ENCODE assay signal across 8 cellular contexts in genomic region chr16:4538386-4539235, GRCh38. TPM values are rescaled to one million over a fixed set of nuclear protein-coding genes. Genes with fewer than 3 reads are reported as not detected.
DNase-seq lines count a peak whose midpoint lies in the region; TF ChIP-seq lines count a peak whose summit lies in the region.

CDIP1 (minus strand) TSS chr16:4538773; CDS start chr16:4514130, 24,643 bp downstream.

- no peak within 1 kb of the TSS for H3K4ac ChIP-seq in H9 (ENCODE audit: low read depth, low read length)

- no peak within 1 kb of the TSS for H4K5ac ChIP-seq in H9 (ENCODE audit: insufficient read length, low read depth, low read length)

- peaks cover 7% of the 10 kb centered on the region for H3K23me2 ChIP-seq in H9 (ENCODE audit: insufficient read length, low read depth, low read length, poor library complexity, severe bottlenecking)

- POLR2A ChIA-PET in SK-N-SH (lab: Yijun Ruan, JAX) = interaction anchor here (0.9 to 1.0 kb wide), 2 partner anchors 16 to 64 kb away, joined by 3 to 6 read pairs; partner anchors contain the start of gene NMRAL1

- TF ChIP-seq RAD21 in SK-N-SH (IDR thresholded peaks at IDR 0.05; ENCODE audit: low read length) = no peak

- CTCF ChIA-PET in SK-N-SH (lab: Yijun Ruan, JAX) = interaction anchor here (1.0 to 1.4 kb wide), 6 partner anchors 10 to 62 kb away, joined by 3 to 14 read pairs (median 4); partner anchors contain the start of genes C16orf96 and HMOX2

- H2BK5ac ChIP-seq in H9 (ENCODE audit: insufficient read length, low read length) = no peak within 1 kb of the TSS

- no peaks in the 10 kb centered on the region for H3K36me3 ChIP-seq in SK-N-SH (replicated peaks in 1 of 2; ENCODE audit: control insufficient read depth in 1 of 2, insufficient read depth in 2 of 2, low read length in 1 of 2)
- H3K36me3 ChIP-seq in neutrophil = no peaks in the 10 kb centered on the region

- peaks cover 6% of the 10 kb centered on the region for H3F3A ChIP-seq in SK-N-SH (replicated peaks; ENCODE audit: insufficient read depth)

- no CpG with 5 or more reads among the region's 62 CpGs for WGBS in H9 (ENCODE audit: extremely low coverage, insufficient read length, low lambda C conversion rate)
- 35% methylated on average over 8 of the region's 62 CpGs for WGBS in SK-N-SH (ENCODE audit: low lambda C conversion rate)

- no peak within 1 kb of the TSS for H2BK20ac ChIP-seq in H9 (ENCODE audit: low read depth, low read length, poor library complexity, severe bottlenecking)

- TF ChIP-seq EP300 in SK-N-SH (IDR thresholded peaks at IDR 0.05; ENCODE audit: borderline replicate concordance in 1 of 2, low read depth in 1 of 2, low read length in 1 of 2) = no peak

- H3T11ph ChIP-seq in H9 (ENCODE audit: low read length) = no peak within 1 kb of the TSS

- no peaks in the 10 kb centered on the region for H3K79me1 ChIP-seq in H9 (ENCODE audit: insufficient read depth, low read depth, low read length, poor library complexity, severe bottlenecking)

- H3K27ac ChIP-seq in H9 (ENCODE audit: insufficient read length, low read depth, low read length) (no peak within 1 kb of the TSS), SK-N-SH (ENCODE audit: low read depth in 2 of 2, low read length in 1 of 2) (peak within 1 kb of the TSS; percentile 66 to 84; a peak in 3 of 4 replicates), neutrophil (peak within 1 kb of the TSS; percentile 78), substantia nigra (ENCODE audit: low read depth, low read length, poor library complexity, severe bottlenecking) (peak within 1 kb of the TSS; percentile 98)

- no peak within 1 kb of the TSS for H3K23ac ChIP-seq in H9 (ENCODE audit: insufficient read length, low read depth, low read length)

- no peaks in the 10 kb centered on the region; the same call in 1 of the 2 replicates for H3K4me1 ChIP-seq in H9 (ENCODE audit: insufficient read depth, low read length)
- peaks cover 0 to 9% of the 10 kb centered on the region in 2 experiments; a peak in 2 of 4 replicates for H3K4me1 ChIP-seq in SK-N-SH (ENCODE audit: control insufficient read depth in 1 of 2, insufficient read depth in 2 of 2, low read depth in 1 of 2, low read length in 1 of 2)
- H3K4me1 ChIP-seq in neutrophil (ENCODE audit: control insufficient read depth in 1 of 2, insufficient read depth in 1 of 2, low read depth in 1 of 2, low read length in 1 of 2) = peaks cover 6 to 16% of the 10 kb centered on the region in 2 experiments

- H3K36me3 Mint-ChIP-seq in H9 (ENCODE audit: insufficient read depth in 1 of 3, low read depth in 3 of 3) = peaks cover 19 to 22% (median 20%) of the 10 kb centered on the region in 3 experiments
- H3K36me3 Mint-ChIP-seq in activated naive CD4-positive, alpha-beta T cell treated with anti-CD3 and anti-CD28 coated beads, Interleukin-2, amount 50 U/mL, for 24 hours = peaks cover 7% of the 10 kb centered on the region

- peak within 1 kb of the TSS in 2 of 3 experiments; percentile 44 to 83; a peak in 3 of 7 replicates for H3K27ac Mint-ChIP-seq in H9
- H3K27ac Mint-ChIP-seq in activated naive CD4-positive, alpha-beta T cell treated with anti-CD3 and anti-CD28 coated beads, Interleukin-2, amount 50 U/mL, for 24 hours = peak within 1 kb of the TSS; percentile 86

- H3K9me2 ChIP-seq in SK-N-SH = no peaks in the 10 kb centered on the region

- H3K9me3 Mint-ChIP-seq in H9 = peaks cover 16 to 19% of the 10 kb centered on the region in 2 experiments
- peaks cover 4% of the 10 kb centered on the region for H3K9me3 Mint-ChIP-seq in activated naive CD4-positive, alpha-beta T cell treated with anti-CD3 and anti-CD28 coated beads, Interleukin-2, amount 50 U/mL, for 24 hours

- no peak within 1 kb of the TSS for H3K56ac ChIP-seq in H9 (ENCODE audit: insufficient read length, low read depth, low read length)

- H3K4me3 ChIP-seq in SK-N-SH (ENCODE audit: low read depth in 2 of 2, low read length in 1 of 2) = peak within 1 kb of the TSS; percentile 66 to 78
- H3K4me3 ChIP-seq in neutrophil (ENCODE audit: low read depth in 1 of 2, low read length in 1 of 2) = peak within 1 kb of the TSS; percentile 68 to 81

- H2BK12ac ChIP-seq in H9 (ENCODE audit: insufficient read length, low read depth, low read length) = no peak within 1 kb of the TSS

- no peak within 1 kb of the TSS for H4K91ac ChIP-seq in H9 (ENCODE audit: insufficient read length, low read depth, low read length)

- H4K20me1 ChIP-seq in H9 (ENCODE audit: control insufficient read depth, insufficient read depth, insufficient read length) (no peaks in the 10 kb centered on the region), SK-N-SH (ENCODE audit: insufficient read depth) (no peaks in the 10 kb centered on the region)

- H3K9me3 ChIP-seq in H9 (ENCODE audit: control insufficient read depth, low read depth, low read length) (peaks cover 5% of the 10 kb centered on the region), SK-N-SH (no peaks in the 10 kb centered on the region; the same call in 1 of the 2 replicates), neutrophil (no peaks in the 10 kb centered on the region)

- peak within 1 kb of the TSS; percentile 96 for H3K14ac ChIP-seq in H9 (ENCODE audit: insufficient read depth, low read length)

- H3K79me2 ChIP-seq in H9 (ENCODE audit: insufficient read depth, low read length) (peaks cover 2% of the 10 kb centered on the region; the same call in 1 of the 2 replicates), SK-N-SH (ENCODE audit: insufficient read depth) (peaks cover 43% of the 10 kb centered on the region)

- H2AFZ ChIP-seq in H9 (ENCODE audit: low read length) (no peak within 1 kb of the TSS), SK-N-SH (ENCODE audit: low read depth) (peak within 1 kb of the TSS; percentile 92)

- TF ChIP-seq CTCF in H9 (conservative IDR thresholded peaks at IDR 0.05) (no peak), SK-N-SH (IDR thresholded peaks at IDR 0.05) (no peak), neutrophil (IDR thresholded peaks at IDR 0.05) (no peak)

- H3K27me3 ChIP-seq in H9 (ENCODE audit: insufficient read depth, low read length) (no peaks in the 10 kb centered on the region; the same call in 1 of the 2 replicates), SK-N-SH (ENCODE audit: insufficient read depth) (no peaks in the 10 kb centered on the region), neutrophil (peaks cover 48% of the 10 kb centered on the region)

- DNase-seq in EL = peak; percentile 94
- peak; percentile 97 for DNase-seq in H9
- DNase-seq in MV-4-11 (lab: John Stamatoyannopoulos, UW) = peak; percentile 95
- peak; percentile 97 for DNase-seq in SK-N-SH
- peak; percentile 91 for DNase-seq in germinal center (ENCODE audit: low spot score)
- peak; percentile 78 to 99 (median 96) for DNase-seq in substantia nigra (lab: John Stamatoyannopoulos, UW)

- no peak within 1 kb of the TSS for H4K8ac ChIP-seq in H9 (replicated peaks; ENCODE audit: insufficient read length, low read depth, low read length)

- H3K4me2 ChIP-seq in H9 (ENCODE audit: insufficient read depth, insufficient read length, low read length) (peak within 1 kb of the TSS; percentile 65), SK-N-SH (peak within 1 kb of the TSS; percentile 82)

- H2BK15ac ChIP-seq in H9 (ENCODE audit: low read depth, low read length) = no peak within 1 kb of the TSS

- H3K4me1 Mint-ChIP-seq in H9 = peaks cover 25 to 27% of the 10 kb centered on the region in 2 experiments
- peaks cover 40% of the 10 kb centered on the region for H3K4me1 Mint-ChIP-seq in activated naive CD4-positive, alpha-beta T cell treated with anti-CD3 and anti-CD28 coated beads, Interleukin-2, amount 50 U/mL, for 24 hours

- peaks cover 34% of the 10 kb centered on the region for H3K27me3 Mint-ChIP-seq in H9 (ENCODE audit: low read depth)
- no peaks in the 10 kb centered on the region for H3K27me3 Mint-ChIP-seq in activated naive CD4-positive, alpha-beta T cell treated with anti-CD3 and anti-CD28 coated beads, Interleukin-2, amount 50 U/mL, for 24 hours

- peak within 1 kb of the TSS; percentile 83 to 87 for H3K4me3 Mint-ChIP-seq in H9
- H3K4me3 Mint-ChIP-seq in activated naive CD4-positive, alpha-beta T cell treated with anti-CD3 and anti-CD28 coated beads, Interleukin-2, amount 50 U/mL, for 24 hours = peak within 1 kb of the TSS; percentile 76

- peak within 1 kb of the TSS; percentile 97 for H3K18ac ChIP-seq in H9 (ENCODE audit: insufficient read length, low read depth, low read length)

- H3K9ac ChIP-seq in H9 (ENCODE audit: extremely low read depth, insufficient read length, low read length) (peak within 1 kb of the TSS; percentile 60), SK-N-SH (peak within 1 kb of the TSS; percentile 76)

- no peak within 1 kb of the TSS for H2AK5ac ChIP-seq in H9 (ENCODE audit: insufficient read length, low read length)

- H2BK120ac ChIP-seq in H9 (ENCODE audit: low read depth, low read length, poor library complexity, severe bottlenecking) = no peak within 1 kb of the TSS

TF ChIP-seq in SK-N-SH, 30 proteins besides CTCF, POLR2A, EP300 and RAD21 (continues in another document):
- TF ChIP-seq MAX (IDR thresholded peaks at IDR 0.05; ENCODE audit: low read depth) = peak; percentile 100
- TF ChIP-seq USF2 (IDR thresholded peaks at IDR 0.05; ENCODE audit: borderline replicate concordance, low read depth, low read length) = peak; percentile 94
- TF ChIP-seq EZH2phosphoT487 (IDR thresholded peaks at IDR 0.05; ENCODE audit: borderline replicate concordance, low read depth) = no peak
- TF ChIP-seq CHD2 (IDR thresholded peaks at IDR 0.05; ENCODE audit: low read length, partially characterized antibody) = peak; percentile 84
- no peak for TF ChIP-seq RXRA (IDR thresholded peaks at IDR 0.05; ENCODE audit: borderline replicate concordance, low read depth)
- TF ChIP-seq USF1 (IDR thresholded peaks at IDR 0.05; ENCODE audit: borderline replicate concordance, low read depth) = peak; percentile 98

RNA-seq across cellular contexts. Expression of gene CDIP1, which starts in this region (rescaled TPM):
- total RNA-seq in H9 (2021) = 49.7 and 50.5 TPM in 2 replicates
- 19.4 and 30.2 TPM in 2 replicates for polyA plus RNA-seq in SK-N-SH (2012; rRNA removed)
- 17.6 and 23.3 TPM in 2 replicates for polyA plus RNA-seq in SK-N-SH (2012; cell fraction: cytosol; rRNA removed)
- polyA plus RNA-seq in SK-N-SH (2012; cell fraction: nucleus; rRNA removed) = 33.9 and 39.3 TPM in 2 replicates
